Comparison of ENCODE assay signal across 27 cellular contexts in the genomic region with DNA sequence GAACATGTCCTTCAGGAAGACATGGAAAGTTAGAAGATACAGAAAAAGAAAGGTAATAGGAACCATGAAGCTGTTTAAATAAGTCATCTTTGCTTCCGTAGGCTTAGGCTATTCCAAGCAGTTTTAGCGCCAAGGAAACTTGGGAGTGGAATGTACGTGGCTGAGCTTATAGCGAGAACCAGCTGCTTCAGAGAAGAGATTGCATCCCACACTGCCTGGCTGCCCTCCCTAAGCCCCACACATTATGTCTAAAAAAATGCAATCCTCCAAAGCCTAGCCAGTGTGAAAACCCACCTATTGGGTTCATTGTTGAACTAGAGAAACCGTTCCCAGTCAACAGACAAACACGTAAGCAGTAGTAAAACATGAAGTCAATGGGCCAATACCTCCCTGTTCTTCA.
"Had no signal": no experiment of that assay in that cellular context is flagged by ENCODE, and none has a peak within 500 bp of the region (broad histone marks: within the 10 kb centered on the region; RNA-seq: fewer than 3 reads in every experiment).

No MANE protein-coding gene starts in this region.

- H3K36me3 Mint-ChIP-seq: mesothelial cell of epicardium, WTC11 had no signal

- H3K27ac ChIP-seq: colonic mucosa, gastrocnemius medialis, parathyroid adenoma, psoas muscle, right atrium auricular region, tibial nerve had no signal

- H3K9ac ChIP-seq: parathyroid adenoma had no signal

- H3K27me3 ChIP-seq: colonic mucosa, gastrocnemius medialis, right atrium auricular region, tibial nerve had no signal

- H2AFZ ChIP-seq: parathyroid adenoma had no signal

- DNase-seq: activated CD4-positive, alpha-beta memory T cell treated with anti-CD3 and anti-CD28 coated beads, Interleukin-2, amount 10 ng/mL, durations not matched to agents 7 days and 5 days; activated CD4-positive, alpha-beta T cell treated with anti-CD3 and anti-CD28 coated beads for 1 hour; activated CD4-positive, alpha-beta T cell treated with anti-CD3 and anti-CD28 coated beads, Interleukin-2, amount 10 ng/mL, durations not matched to agents 7 days and 5 days; activated gamma-delta T cell treated with Interleukin-2 at 50 U/mL for 16 hours; activated naive CD8-positive, alpha-beta T cell treated with anti-CD3 and anti-CD28 coated beads, Interleukin-2, amount 50 U/mL, for 24 hours; activated T-cell treated with anti-CD3 and anti-CD28 coated beads, Interleukin-2, amount 50 U/mL, for 4 hours; cerebellar nuclear complex; colonic mucosa; effector CD8-positive, alpha-beta T cell; gastrocnemius medialis; glutamatergic neuron; islet precursor cell; naive B cell; occipital lobe; psoas muscle; stimulated activated CD4-positive, alpha-beta T cell treated with anti-CD3 and anti-CD28 coated beads, Interleukin-15, amount 100 ng/mL, for 24 hours; stimulated activated CD4-positive, alpha-beta T cell treated with anti-CD3 and anti-CD28 coated beads, Interleukin-2, amount 100 ng/mL, for 24 hours; stimulated activated naive B cell treated with anti-CD40 and anti-IgM and Interleukin-4, amounts not matched to agents 10 μg/mL and 1 μg/mL and 100 μg/mL, for 72 hours; T-helper 2 cell had no signal

- H3K27ac Mint-ChIP-seq: activated CD4-positive, alpha-beta memory T cell treated with anti-CD3 and anti-CD28 coated beads, Interleukin-2, amount 10 ng/mL, durations not matched to agents 7 days and 5 days; activated CD4-positive, alpha-beta T cell treated with anti-CD3 and anti-CD28 coated beads, Interleukin-2, amount 10 ng/mL, durations not matched to agents 7 days and 5 days; activated naive CD4-positive, alpha-beta T cell treated with anti-CD3 and anti-CD28 coated beads, Interleukin-2, amount 50 U/mL, for 24 hours; activated naive CD8-positive, alpha-beta T cell treated with anti-CD3 and anti-CD28 coated beads, Interleukin-2, amount 50 U/mL, for 24 hours; activated T-helper 17 cell treated with anti-CD3 and anti-CD28 coated beads, Interleukin-2, amount 50 U/mL, for 72 hours; mesothelial cell of epicardium; naive B cell; stimulated activated naive B cell treated with anti-CD40 and anti-IgM and Interleukin-4, amounts not matched to agents 10 μg/mL and 1 μg/mL and 100 μg/mL, for 72 hours; WTC11 had no signal

- H3K36me3 ChIP-seq: colonic mucosa, gastrocnemius medialis, right atrium auricular region had no signal

- H3K9me3 Mint-ChIP-seq: activated CD4-positive, alpha-beta memory T cell treated with anti-CD3 and anti-CD28 coated beads, Interleukin-2, amount 10 ng/mL, durations not matched to agents 7 days and 5 days; activated CD4-positive, alpha-beta T cell treated with anti-CD3 and anti-CD28 coated beads, Interleukin-2, amount 10 ng/mL, durations not matched to agents 7 days and 5 days; activated naive CD4-positive, alpha-beta T cell treated with anti-CD3 and anti-CD28 coated beads, Interleukin-2, amount 50 U/mL, for 24 hours; activated naive CD8-positive, alpha-beta T cell treated with anti-CD3 and anti-CD28 coated beads, Interleukin-2, amount 50 U/mL, for 24 hours; activated T-cell treated with anti-CD3 and anti-CD28 coated beads, Interleukin-2, amount 50 U/mL, for 4 hours; activated T-helper 17 cell treated with anti-CD3 and anti-CD28 coated beads, Interleukin-2, amount 50 U/mL, for 72 hours; mesothelial cell of epicardium; naive B cell; neural crest cell had no signal

- ATAC-seq: activated naive CD8-positive, alpha-beta T cell treated with anti-CD3 and anti-CD28 coated beads, Interleukin-2, amount 50 U/mL, for 24 hours; activated T-cell treated with anti-CD3 and anti-CD28 coated beads, Interleukin-2, amount 50 U/mL, for 4 hours; activated T-helper 17 cell treated with anti-CD3 and anti-CD28 coated beads, Interleukin-2, amount 50 U/mL, for 72 hours; gastrocnemius medialis; psoas muscle; stimulated activated naive B cell treated with anti-CD40 and anti-IgM and Interleukin-4, amounts not matched to agents 10 μg/mL and 1 μg/mL and 100 μg/mL, for 72 hours; WTC11 had no signal

- H3K4me1 ChIP-seq: colonic mucosa, gastrocnemius medialis, parathyroid adenoma, psoas muscle, right atrium auricular region, tibial nerve had no signal

- H3K79me2 ChIP-seq: parathyroid adenoma had no signal

- H3K4me1 Mint-ChIP-seq: activated CD4-positive, alpha-beta memory T cell treated with anti-CD3 and anti-CD28 coated beads, Interleukin-2, amount 10 ng/mL, durations not matched to agents 7 days and 5 days; activated CD4-positive, alpha-beta T cell treated with anti-CD3 and anti-CD28 coated beads, Interleukin-2, amount 10 ng/mL, durations not matched to agents 7 days and 5 days; activated naive CD4-positive, alpha-beta T cell treated with anti-CD3 and anti-CD28 coated beads, Interleukin-2, amount 50 U/mL, for 24 hours; activated naive CD8-positive, alpha-beta T cell treated with anti-CD3 and anti-CD28 coated beads, Interleukin-2, amount 50 U/mL, for 24 hours; activated T-helper 17 cell treated with anti-CD3 and anti-CD28 coated beads, Interleukin-2, amount 50 U/mL, for 72 hours; mesothelial cell of epicardium; naive B cell; stimulated activated naive B cell treated with anti-CD40 and anti-IgM and Interleukin-4, amounts not matched to agents 10 μg/mL and 1 μg/mL and 100 μg/mL, for 72 hours had no signal

- H3K4me3 Mint-ChIP-seq: activated CD4-positive, alpha-beta memory T cell treated with anti-CD3 and anti-CD28 coated beads, Interleukin-2, amount 10 ng/mL, durations not matched to agents 7 days and 5 days; activated CD4-positive, alpha-beta T cell treated with anti-CD3 and anti-CD28 coated beads, Interleukin-2, amount 10 ng/mL, durations not matched to agents 7 days and 5 days; activated naive CD4-positive, alpha-beta T cell treated with anti-CD3 and anti-CD28 coated beads, Interleukin-2, amount 50 U/mL, for 24 hours; activated naive CD8-positive, alpha-beta T cell treated with anti-CD3 and anti-CD28 coated beads, Interleukin-2, amount 50 U/mL, for 24 hours; activated T-cell treated with anti-CD3 and anti-CD28 coated beads, Interleukin-2, amount 50 U/mL, for 4 hours; activated T-helper 17 cell treated with anti-CD3 and anti-CD28 coated beads, Interleukin-2, amount 50 U/mL, for 72 hours; mesothelial cell of epicardium; naive B cell; neural crest cell; stimulated activated naive B cell treated with anti-CD40 and anti-IgM and Interleukin-4, amounts not matched to agents 10 μg/mL and 1 μg/mL and 100 μg/mL, for 72 hours; WTC11 had no signal

- H3K27me3 Mint-ChIP-seq: activated CD4-positive, alpha-beta memory T cell treated with anti-CD3 and anti-CD28 coated beads, Interleukin-2, amount 10 ng/mL, durations not matched to agents 7 days and 5 days; activated CD4-positive, alpha-beta T cell treated with anti-CD3 and anti-CD28 coated beads, Interleukin-2, amount 10 ng/mL, durations not matched to agents 7 days and 5 days; activated naive CD4-positive, alpha-beta T cell treated with anti-CD3 and anti-CD28 coated beads, Interleukin-2, amount 50 U/mL, for 24 hours; activated naive CD8-positive, alpha-beta T cell treated with anti-CD3 and anti-CD28 coated beads, Interleukin-2, amount 50 U/mL, for 24 hours; activated T-helper 17 cell treated with anti-CD3 and anti-CD28 coated beads, Interleukin-2, amount 50 U/mL, for 72 hours; naive B cell; stimulated activated naive B cell treated with anti-CD40 and anti-IgM and Interleukin-4, amounts not matched to agents 10 μg/mL and 1 μg/mL and 100 μg/mL, for 72 hours had no signal

- H3K4me3 ChIP-seq: colonic mucosa, gastrocnemius medialis, psoas muscle, right atrium auricular region, tibial nerve had no signal

- H3K9me3 ChIP-seq: colonic mucosa, gastrocnemius medialis, psoas muscle, right atrium auricular region, tibial nerve had no signal
